Comparison of ENCODE assay signal across 8 cellular contexts in genomic region chr7:77331938-77332695, GRCh38.
DNase-seq lines count a peak whose midpoint lies in the region; ATAC-seq and TF ChIP-seq lines count a peak whose summit lies in the region.

No MANE protein-coding gene starts in this region.

- H3K27me3 Mint-ChIP-seq in osteocyte (ENCODE audit: unreplicated experiment), result no peaks in the 10 kb centered on the region

- H3K36me3 Mint-ChIP-seq in osteocyte (ENCODE audit: unreplicated experiment), result no peaks in the 10 kb centered on the region

- no peak overlapping the region for H3K4me3 Mint-ChIP-seq in osteocyte (ENCODE audit: unreplicated experiment)

- no peak overlapping the region for H3K27ac Mint-ChIP-seq in osteocyte (ENCODE audit: unreplicated experiment)

- peak; percentile 80 for TF ChIP-seq CTCF in osteocyte (IDR thresholded peaks at IDR 0.05)

- DNase-seq in GM04503 (ENCODE audit: low read depth) (peak; percentile 61), HUDEP-2 (lab: John Stamatoyannopoulos, UW; ENCODE audit: unreplicated experiment in 76 of 76) (peak in 69 of 76 experiments; percentile 6 to 87 (median 60)), NOMO-1 treated with DMSO at 0.1 percent for 48 hours (lab: John Stamatoyannopoulos, UW; ENCODE audit: unreplicated experiment) (peak; percentile 97), activated T-cell treated with anti-CD3 and anti-CD28 coated beads for 48 hours (ENCODE audit: low read depth) (peak; percentile 36), foreskin melanocyte (peak; percentile 86), osteocyte (ENCODE audit: extremely low spot score, unreplicated experiment) (no peak), mesenteric fat pad (ENCODE audit: low spot score) (no peak)

- H3K4me1 Mint-ChIP-seq in osteocyte (ENCODE audit: unreplicated experiment), result peaks cover 26% of the 10 kb centered on the region

- ATAC-seq in GM21717 (IDR thresholded peaks at IDR 0.05; ENCODE audit: unreplicated experiment), result peak; percentile 71

- H3K9me3 Mint-ChIP-seq in osteocyte (ENCODE audit: unreplicated experiment), result no peaks in the 10 kb centered on the region

Comparison
In these comparisons a context has a peak if more than half of its experiments do, and no peak if none do; other contexts are left out.
1. DNase-seq: peak in GM04503 (single experiment), HUDEP-2 (69 of 76), NOMO-1 treated with DMSO at 0.1 percent for 48 hours (single experiment), activated T-cell treated with anti-CD3 and anti-CD28 coated beads for 48 hours (single experiment) and foreskin melanocyte (single experiment); none in osteocyte (single experiment) and mesenteric fat pad (single experiment).